ENCODE assay signal across 14 cellular contexts in genomic region chr15:76184640-76185020, GRCh38.
DNase-seq lines count a peak whose midpoint lies in the region; TF ChIP-seq lines count a peak whose summit lies in the region.
"Had no signal": no experiment of that assay in that cellular context is flagged by ENCODE, and none has a peak within 500 bp of the region (broad histone marks: within the 10 kb centered on the region; RNA-seq: fewer than 3 reads in every experiment).

No MANE protein-coding gene starts in this region.

- TF ChIP-seq EP300 in SK-N-SH (IDR thresholded peaks at IDR 0.05; ENCODE audit: borderline replicate concordance in 1 of 2, low read depth in 1 of 2, low read length in 1 of 2), result no peak

- TF ChIP-seq CTCF in SK-N-SH (IDR thresholded peaks at IDR 0.05), result no peak
- TF ChIP-seq CTCF in hepatocyte (IDR thresholded peaks at IDR 0.05; ENCODE audit: poor library complexity), result no peak

- peaks cover 3 to 13% of the 10 kb centered on the region in 2 experiments; a peak in 2 of 4 replicates for H3K4me1 ChIP-seq in SK-N-SH (ENCODE audit: control insufficient read depth in 1 of 2, insufficient read depth in 2 of 2, low read depth in 1 of 2, low read length in 1 of 2)
- H3K4me1 ChIP-seq in hepatocyte (ENCODE audit: insufficient read depth), result no peaks in the 10 kb centered on the region

- no peaks in the 10 kb centered on the region for H3K9me2 ChIP-seq in SK-N-SH
- no peaks in the 10 kb centered on the region for H3K9me2 ChIP-seq in hepatocyte (replicated peaks; ENCODE audit: insufficient read depth)

- H4K20me1 ChIP-seq in SK-N-SH (ENCODE audit: insufficient read depth) (no peaks in the 10 kb centered on the region), hepatocyte (ENCODE audit: insufficient read depth, poor library complexity, severe bottlenecking) (no peaks in the 10 kb centered on the region)

- CTCF ChIA-PET in SK-N-SH (lab: Yijun Ruan, JAX), result interaction anchor here (1.3 to 3.7 kb wide), 6 partner anchors 14 to 681 kb away, joined by 4 to 21 read pairs (median 4); partner anchors contain the start of gene TMEM266

- H3K36me3 ChIP-seq in SK-N-SH (replicated peaks in 1 of 2; ENCODE audit: control insufficient read depth in 1 of 2, insufficient read depth in 2 of 2, low read length in 1 of 2) (no peaks in the 10 kb centered on the region), hepatocyte (replicated peaks; ENCODE audit: insufficient read depth, low read depth) (no peaks in the 10 kb centered on the region)

- no peak overlapping the region for H3K4me3 ChIP-seq in SK-N-SH (ENCODE audit: low read depth in 2 of 2, low read length in 1 of 2)
- H3K4me3 ChIP-seq in hepatocyte, result no peak overlapping the region

- H3K9ac ChIP-seq in SK-N-SH, result no peak overlapping the region

- POLR2A ChIA-PET in SK-N-SH (lab: Yijun Ruan, JAX), result interaction anchor here (1.5 kb wide), 1 partner anchor 152 kb away, joined by 4 read pairs; the partner anchor contains the start of gene ISL2

- 33% methylated on average over 4 of the region's 13 CpGs for WGBS in SK-N-SH (ENCODE audit: low lambda C conversion rate)
- WGBS in hepatocyte (ENCODE audit: low lambda C conversion rate, missing lambda C conversion rate), result 76% methylated on average over 13 of the region's 13 CpGs

- H3K27ac ChIP-seq in SK-N-SH (ENCODE audit: low read depth in 2 of 2, low read length in 1 of 2) (no peak overlapping the region), hepatocyte (no peak overlapping the region)

- H3K79me2 ChIP-seq in SK-N-SH (ENCODE audit: insufficient read depth) (no peaks in the 10 kb centered on the region), hepatocyte (no peaks in the 10 kb centered on the region)

- H3K9me3 ChIP-seq in SK-N-SH, result no peaks in the 10 kb centered on the region
- H3K9me3 ChIP-seq in hepatocyte (ENCODE audit: low read depth), result no peaks in the 10 kb centered on the region

- H3K27me3 ChIP-seq in SK-N-SH (ENCODE audit: insufficient read depth) (no peaks in the 10 kb centered on the region), hepatocyte (peaks cover 11% of the 10 kb centered on the region)

- H3F3A ChIP-seq in SK-N-SH (replicated peaks; ENCODE audit: insufficient read depth), result peaks cover 5% of the 10 kb centered on the region

- H2AFZ ChIP-seq in SK-N-SH (ENCODE audit: low read depth) (no peak overlapping the region), hepatocyte (no peak overlapping the region)

- TF ChIP-seq RAD21 in SK-N-SH (IDR thresholded peaks at IDR 0.05; ENCODE audit: low read length), result no peak

- H3K4me2 ChIP-seq in SK-N-SH (no peak overlapping the region), hepatocyte (no peak overlapping the region)

- DNase-seq in NCI-H1694 treated with DMSO at 0.1 percent for 48 hours (lab: John Stamatoyannopoulos, UW), result peak; percentile 20
- DNase-seq in NCI-H1694 (lab: John Stamatoyannopoulos, UW), result no peak
- DNase-seq in SK-N-SH, result peak; percentile 67
- peak; percentile 75 for DNase-seq in islet precursor cell
- no peak for DNase-seq in hepatocyte (ENCODE audit: low spot score)
- no peak for DNase-seq in NCI-H748 treated with DMSO at 0.1 percent for 48 hours (lab: John Stamatoyannopoulos, UW)
- no peak for DNase-seq in NCI-H1436 (lab: John Stamatoyannopoulos, UW)
- DNase-seq: 8988T; ACHN; CD4-positive, alpha-beta memory T cell; GOT3; H9; IMR-90; KG1 had no signal

TF ChIP-seq in SK-N-SH, 30 proteins besides CTCF, POLR2A, EP300 and RAD21:
- TF ChIP-seq TCF12 (IDR thresholded peaks at IDR 0.05), result peak; percentile 33; the same call in 1 of the 2 replicates
- TF ChIP-seq PBX3 (IDR thresholded peaks at IDR 0.05), result no peak
- TF ChIP-seq, protein P1, sequence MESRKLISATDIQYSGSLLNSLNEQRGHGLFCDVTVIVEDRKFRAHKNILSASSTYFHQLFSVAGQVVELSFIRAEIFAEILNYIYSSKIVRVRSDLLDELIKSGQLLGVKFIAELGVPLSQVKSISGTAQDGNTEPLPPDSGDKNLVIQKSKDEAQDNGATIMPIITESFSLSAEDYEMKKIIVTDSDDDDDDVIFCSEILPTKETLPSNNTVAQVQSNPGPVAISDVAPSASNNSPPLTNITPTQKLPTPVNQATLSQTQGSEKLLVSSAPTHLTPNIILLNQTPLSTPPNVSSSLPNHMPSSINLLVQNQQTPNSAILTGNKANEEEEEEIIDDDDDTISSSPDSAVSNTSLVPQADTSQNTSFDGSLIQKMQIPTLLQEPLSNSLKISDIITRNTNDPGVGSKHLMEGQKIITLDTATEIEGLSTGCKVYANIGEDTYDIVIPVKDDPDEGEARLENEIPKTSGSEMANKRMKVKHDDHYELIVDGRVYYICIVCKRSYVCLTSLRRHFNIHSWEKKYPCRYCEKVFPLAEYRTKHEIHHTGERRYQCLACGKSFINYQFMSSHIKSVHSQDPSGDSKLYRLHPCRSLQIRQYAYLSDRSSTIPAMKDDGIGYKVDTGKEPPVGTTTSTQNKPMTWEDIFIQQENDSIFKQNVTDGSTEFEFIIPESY (IDR thresholded peaks at IDR 0.05; ENCODE audit: borderline replicate concordance, low read depth), result no peak
- TF ChIP-seq JUND (IDR thresholded peaks at IDR 0.05), result peak; percentile 45
- TF ChIP-seq NRF1 (IDR thresholded peaks at IDR 0.05; ENCODE audit: low read depth, low read length), result no peak
- TF ChIP-seq MXI1 (IDR thresholded peaks at IDR 0.05; ENCODE audit: low read depth, low read length), result no peak
- no peak for TF ChIP-seq ELF1 (IDR thresholded peaks at IDR 0.05)
- TF ChIP-seq FOXM1 (IDR thresholded peaks at IDR 0.05; ENCODE audit: low read depth), result no peak
- TF ChIP-seq CHD2 (IDR thresholded peaks at IDR 0.05; ENCODE audit: low read length, partially characterized antibody), result no peak
- peak; percentile 45; the same call in 1 of the 2 replicates for TF ChIP-seq FOSL2 (IDR thresholded peaks at IDR 0.05; ENCODE audit: borderline replicate concordance, low read depth)
- TF ChIP-seq USF2 (IDR thresholded peaks at IDR 0.05; ENCODE audit: borderline replicate concordance, low read depth, low read length), result no peak
- no peak for TF ChIP-seq MEF2A (IDR thresholded peaks at IDR 0.05; ENCODE audit: borderline replicate concordance, low read depth)
- TF ChIP-seq, protein P2, sequence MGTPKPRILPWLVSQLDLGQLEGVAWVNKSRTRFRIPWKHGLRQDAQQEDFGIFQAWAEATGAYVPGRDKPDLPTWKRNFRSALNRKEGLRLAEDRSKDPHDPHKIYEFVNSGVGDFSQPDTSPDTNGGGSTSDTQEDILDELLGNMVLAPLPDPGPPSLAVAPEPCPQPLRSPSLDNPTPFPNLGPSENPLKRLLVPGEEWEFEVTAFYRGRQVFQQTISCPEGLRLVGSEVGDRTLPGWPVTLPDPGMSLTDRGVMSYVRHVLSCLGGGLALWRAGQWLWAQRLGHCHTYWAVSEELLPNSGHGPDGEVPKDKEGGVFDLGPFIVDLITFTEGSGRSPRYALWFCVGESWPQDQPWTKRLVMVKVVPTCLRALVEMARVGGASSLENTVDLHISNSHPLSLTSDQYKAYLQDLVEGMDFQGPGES (IDR thresholded peaks at IDR 0.05; ENCODE audit: low read depth, low read length), result no peak
TF ChIP-seq in SK-N-SH: peak in this region for 3.

Comparison
In these comparisons a context has a peak if more than half of its experiments do, and no peak if none do; other contexts are left out.
1. DNase-seq: peak in NCI-H1694 treated with DMSO at 0.1 percent for 48 hours (single experiment), SK-N-SH (single experiment) and islet precursor cell (single experiment); none in NCI-H1694 (single experiment), hepatocyte (single experiment), NCI-H748 treated with DMSO at 0.1 percent for 48 hours (single experiment) and NCI-H1436 (single experiment).